Comparison of ENCODE assay signal across 21 cellular contexts in genomic region chr7:46939558-46939957, GRCh38.
"Had no signal": no experiment of that assay in that cellular context is flagged by ENCODE, and none has a peak within 500 bp of the region (broad histone marks: within the 10 kb centered on the region; RNA-seq: fewer than 3 reads in every experiment).

No MANE protein-coding gene starts in this region.

- H3K27me3 ChIP-seq: esophagus squamous epithelium, heart right ventricle had no signal

- H3K4me1 ChIP-seq: esophagus squamous epithelium had no signal

- H3K9me3 ChIP-seq: esophagus squamous epithelium, heart right ventricle, left ventricle myocardium inferior had no signal

- H3K27ac ChIP-seq: esophagus squamous epithelium, heart right ventricle, left ventricle myocardium inferior, VCaP had no signal

- H3K4me3 ChIP-seq: esophagus squamous epithelium, heart right ventricle, left ventricle myocardium inferior had no signal

- ATAC-seq: activated CD4-positive, alpha-beta T cell treated with anti-CD3 and anti-CD28 coated beads for 36 hours; activated CD8-positive, alpha-beta T cell treated with anti-CD3 and anti-CD28 coated beads for 36 hours; activated T-cell treated with anti-CD3 and anti-CD28 coated beads, Interleukin-2, amount 50 U/mL, for 72 hours; heart right ventricle; natural killer cell treated with Interleukin-12 subunit alpha and Interleukin-12 subunit beta and Interleukin-15 and Interleukin-18, amount 100 ng/mL, for 72 hours; right cardiac atrium; stimulated activated effector memory CD8-positive, alpha-beta T cell treated with anti-CD3 and anti-CD28 coated beads, Interleukin-12 subunit alpha, Interleukin-12 subunit beta, amount 100 ng/mL, for 72 hours had no signal

- H3K4me1 Mint-ChIP-seq: activated CD4-positive, alpha-beta T cell treated with anti-CD3 and anti-CD28 coated beads for 36 hours; stimulated activated effector memory CD8-positive, alpha-beta T cell treated with anti-CD3 and anti-CD28 coated beads, Interleukin-12 subunit alpha, Interleukin-12 subunit beta, amount 100 ng/mL, for 72 hours had no signal

- H3K27ac Mint-ChIP-seq: activated CD4-positive, alpha-beta T cell treated with anti-CD3 and anti-CD28 coated beads for 36 hours; activated CD8-positive, alpha-beta T cell treated with anti-CD3 and anti-CD28 coated beads for 36 hours; activated T-cell treated with anti-CD3 and anti-CD28 coated beads, Interleukin-2, amount 50 U/mL, for 72 hours; natural killer cell treated with Interleukin-12 subunit alpha and Interleukin-12 subunit beta and Interleukin-15 and Interleukin-18, amount 100 ng/mL, for 72 hours; progenitor cell of endocrine pancreas; stimulated activated effector memory CD8-positive, alpha-beta T cell treated with anti-CD3 and anti-CD28 coated beads, Interleukin-12 subunit alpha, Interleukin-12 subunit beta, amount 100 ng/mL, for 72 hours; type B pancreatic cell had no signal

- H3K9me3 Mint-ChIP-seq: activated CD8-positive, alpha-beta T cell treated with anti-CD3 and anti-CD28 coated beads for 36 hours had no signal

- DNase-seq: activated CD4-positive, alpha-beta T cell treated with anti-CD3 and anti-CD28 coated beads for 36 hours; activated CD8-positive, alpha-beta memory T cell treated with anti-CD3 and anti-CD28 coated beads, Interleukin-2, amount 50 U/mL, for 4 hours; activated CD8-positive, alpha-beta T cell treated with anti-CD3 and anti-CD28 coated beads for 36 hours; activated gamma-delta T cell treated with Interleukin-2 at 50 U/mL for 16 hours; activated T-cell treated with anti-CD3 and anti-CD28 coated beads, Interleukin-2, amount 50 U/mL, for 72 hours; aorta; esophagus squamous epithelium; foreskin fibroblast; heart right ventricle; kidney; left ventricle myocardium inferior; mesenchymal stem cell; occipital lobe; right cardiac atrium; substantia nigra; T1000 had no signal

- H3K36me3 Mint-ChIP-seq: natural killer cell treated with Interleukin-12 subunit alpha and Interleukin-12 subunit beta and Interleukin-15 and Interleukin-18, amount 100 ng/mL, for 72 hours; stimulated activated effector memory CD8-positive, alpha-beta T cell treated with anti-CD3 and anti-CD28 coated beads, Interleukin-12 subunit alpha, Interleukin-12 subunit beta, amount 100 ng/mL, for 72 hours; type B pancreatic cell had no signal

- H3K4me3 Mint-ChIP-seq: activated CD4-positive, alpha-beta T cell treated with anti-CD3 and anti-CD28 coated beads for 36 hours; activated CD8-positive, alpha-beta T cell treated with anti-CD3 and anti-CD28 coated beads for 36 hours; activated T-cell treated with anti-CD3 and anti-CD28 coated beads, Interleukin-2, amount 50 U/mL, for 72 hours; natural killer cell treated with Interleukin-12 subunit alpha and Interleukin-12 subunit beta and Interleukin-15 and Interleukin-18, amount 100 ng/mL, for 72 hours; stimulated activated effector memory CD8-positive, alpha-beta T cell treated with anti-CD3 and anti-CD28 coated beads, Interleukin-12 subunit alpha, Interleukin-12 subunit beta, amount 100 ng/mL, for 72 hours; type B pancreatic cell had no signal

- H3K36me3 ChIP-seq: esophagus squamous epithelium, heart right ventricle, left ventricle myocardium inferior had no signal

- H3K27me3 Mint-ChIP-seq: activated CD4-positive, alpha-beta T cell treated with anti-CD3 and anti-CD28 coated beads for 36 hours; activated CD8-positive, alpha-beta T cell treated with anti-CD3 and anti-CD28 coated beads for 36 hours; natural killer cell treated with Interleukin-12 subunit alpha and Interleukin-12 subunit beta and Interleukin-15 and Interleukin-18, amount 100 ng/mL, for 72 hours; progenitor cell of endocrine pancreas; type B pancreatic cell had no signal
